8 cellular contexts compared by ENCODE assay signal in the genomic region with DNA sequence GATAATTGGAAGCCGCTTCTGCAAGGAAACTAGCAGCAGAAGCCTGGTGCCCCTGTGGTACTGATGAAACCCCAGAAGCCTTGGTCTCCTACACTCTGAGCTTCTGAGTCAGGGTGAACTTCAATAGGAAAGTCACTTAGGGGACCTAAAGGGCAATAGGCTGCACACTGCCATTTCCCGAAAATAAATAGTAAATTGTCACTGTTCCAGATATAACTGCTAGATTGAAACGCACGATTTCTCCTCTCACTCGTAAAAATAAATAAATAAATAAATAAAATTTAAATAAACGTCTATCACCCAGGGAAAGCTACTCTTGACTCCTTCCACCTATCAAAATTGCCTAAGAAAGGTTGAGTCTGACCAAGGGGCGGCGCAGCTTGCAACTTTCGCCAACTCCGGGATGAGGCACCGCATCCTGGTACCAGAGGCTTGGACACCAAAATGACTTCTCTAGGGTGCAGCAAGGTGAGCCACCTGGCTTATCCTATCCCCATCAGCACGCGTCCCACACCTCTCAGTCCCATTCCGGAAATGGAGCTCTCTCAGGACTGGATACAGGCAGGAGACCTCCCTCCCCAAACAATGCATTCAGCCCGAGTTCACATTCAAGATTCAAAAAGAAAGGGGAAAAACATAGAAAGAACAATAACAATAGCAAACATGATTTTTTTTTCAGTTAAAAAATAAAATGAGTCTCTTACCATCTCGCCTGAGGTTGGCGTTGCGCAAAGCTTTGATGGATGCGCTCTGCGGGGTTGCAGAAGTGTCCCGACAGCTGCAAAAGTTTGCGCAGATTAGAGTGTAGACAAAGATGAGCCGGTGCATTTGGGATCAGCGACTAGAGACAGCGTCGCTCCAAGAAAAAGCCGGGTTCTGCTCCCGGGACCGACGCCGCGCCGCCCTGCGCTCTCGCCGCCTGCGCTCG. TPM values are rescaled to one million over a fixed set of nuclear protein-coding genes. Genes with fewer than 3 reads are reported as not detected.
DNase-seq lines count a peak whose midpoint lies in the region; ATAC-seq and TF ChIP-seq lines count a peak whose summit lies in the region.

No MANE protein-coding gene starts in this region.

- H3K4me3 Mint-ChIP-seq in natural killer cell = peak overlapping the region; percentile 98

- peak overlapping the region; percentile 77 to 86 for H3K27ac Mint-ChIP-seq in natural killer cell

- intact Hi-C loops in natural killer cell (cut with micrococcal nuclease) = loop anchor here (1.0 to 5.0 kb wide), 2 partner anchors 10 to 41 kb away; no protein-coding TSS in a partner anchor

- H3K4me1 ChIP-seq in BE2C = no peaks in the 10 kb centered on the region; the same call in 1 of the 2 replicates

- no peak overlapping the region for H3K27ac ChIP-seq in RWPE1

- TF ChIP-seq CTCF in BE2C (IDR thresholded peaks at IDR 0.05; ENCODE audit: low read depth, low read length) (no peak), RWPE1 (conservative IDR thresholded peaks at IDR 0.05; ENCODE audit: low read depth) (no peak), natural killer cell (IDR thresholded peaks at IDR 0.05) (no peak)

- no peaks in the 10 kb centered on the region for H3K9me3 Mint-ChIP-seq in natural killer cell

- POLR2A ChIA-PET in RWPE1 (lab: Yijun Ruan, JAX; ENCODE audit: low non-redundant PET) = no interaction called here

- H3K27me3 Mint-ChIP-seq in natural killer cell (ENCODE audit: low read depth in 2 of 2) = no peaks in the 10 kb centered on the region

- no peaks in the 10 kb centered on the region for H3K36me3 ChIP-seq in BE2C

- ATAC-seq in GM21529 (IDR thresholded peaks at IDR 0.05; ENCODE audit: unreplicated experiment) (peak; percentile 26), natural killer cell (peak; percentile 11 to 33 (median 25)), HG02884 (IDR thresholded peaks at IDR 0.05; ENCODE audit: unreplicated experiment) (no peak)

- H3K27me3 ChIP-seq in BE2C = no peaks in the 10 kb centered on the region

- H3K4me1 Mint-ChIP-seq in natural killer cell = peaks cover 34 to 57% of the 10 kb centered on the region in 2 donors

- H3K9me3 ChIP-seq in BE2C = no peaks in the 10 kb centered on the region

- CTCF ChIA-PET in RWPE1 (lab: Yijun Ruan, JAX) = interaction anchor here (0.5 to 1.1 kb wide), 5 partner anchors 20 to 481 kb away, joined by 3 to 6 read pairs (median 4); no protein-coding TSS in a partner anchor

- H3K4me3 ChIP-seq in BE2C (ENCODE audit: low read depth, low read length) = peak overlapping the region; percentile 76

- DNase-seq in BE2C = no peak
- peak; percentile 2 for DNase-seq in RWPE1 (ENCODE audit: low spot score)
- peak; percentile 23 for DNase-seq in fibroblast of gingiva (ENCODE audit: low read depth)
- DNase-seq in natural killer cell = peak; percentile 28
- no peak for DNase-seq in NCI-H1417 treated with DMSO at 0.1 percent for 48 hours (lab: John Stamatoyannopoulos, UW)
- no peak for DNase-seq in stimulated activated CD4-positive, alpha-beta T cell treated with anti-CD3 and anti-CD28 coated beads, Interleukin-4, amount 100 ng/mL, for 24 hours

- no peaks in the 10 kb centered on the region for H3K36me3 Mint-ChIP-seq in natural killer cell

RNA-seq across cellular contexts. Expression of a gene that starts 0.6 kb away (rescaled TPM):
- polyA plus RNA-seq in BE2C (2012; ENCODE audit: insufficient read depth, insufficient read length, low read depth) = 1.5 TPM
- 10 to 100 TPM; 23.2 to 41.2 (median 33.1) TPM for total RNA-seq in natural killer cell

Comparison
In these comparisons a context has a peak if more than half of its experiments do, and no peak if none do; other contexts are left out.
1. DNase-seq: peak in RWPE1 (single experiment), fibroblast of gingiva (single experiment) and natural killer cell (single experiment); none in BE2C (single experiment), NCI-H1417 treated with DMSO at 0.1 percent for 48 hours (single experiment) and stimulated activated CD4-positive, alpha-beta T cell treated with anti-CD3 and anti-CD28 coated beads, Interleukin-4, amount 100 ng/mL, for 24 hours (single experiment).